In the genomic region with DNA sequence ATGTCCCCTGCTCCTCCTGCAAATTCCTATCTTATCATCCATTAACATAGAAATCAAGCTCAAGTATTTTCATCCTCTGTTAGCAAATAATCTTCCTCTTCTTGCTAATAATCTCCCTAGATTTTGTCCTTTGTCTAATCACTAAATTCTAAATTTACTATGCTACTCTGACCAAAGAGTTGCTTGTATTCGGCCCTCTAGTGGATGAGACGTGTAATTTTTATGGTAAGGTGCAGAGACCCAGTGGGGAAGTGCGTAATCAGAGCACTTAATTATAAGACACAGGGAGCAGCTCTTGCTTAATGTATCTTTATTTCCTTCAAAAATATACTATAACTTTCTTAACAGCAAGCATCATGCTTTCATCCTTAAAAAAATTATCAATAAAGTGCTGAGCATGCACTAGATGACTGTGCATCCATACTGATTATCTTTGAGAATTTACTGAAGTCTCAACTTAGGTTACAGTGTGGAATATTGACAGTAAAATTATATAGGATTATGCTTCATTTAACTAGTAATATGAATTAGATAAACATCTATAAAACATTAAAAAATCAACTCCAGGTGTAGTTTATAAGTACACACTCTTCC, we compare ENCODE assay signal across 8 cellular contexts.
A peak's percentile ranks its signal among the peaks of the same experiment; 100 is the strongest.
DNase-seq lines count a peak whose midpoint lies in the region; ATAC-seq and TF ChIP-seq lines count a peak whose summit lies in the region.

No MANE protein-coding gene starts in this region.

- TF ChIP-seq POLR2A in heart left ventricle (IDR thresholded peaks at IDR 0.05): no peak

- intact Hi-C loops in heart left ventricle (cut with DNase I) (loop anchor here in 9 of 10 donors (5.0 to 10.0 kb wide), 4 partner anchors 214 to 406 kb away; partner anchors contain the start of gene SLC16A7 (in 2 of the 9)), sciatic nerve (cut with DNase I) (no loop called here)

- in situ Hi-C loops in ACHN (cut with HindIII; ENCODE audit: low pct_ligation_motif_present, low pct_unique_long_range_greater_than_20kb, low sequenced_read_pairs): no loop called here

- no peaks in the 10 kb centered on the region for H3K36me3 ChIP-seq in HEK293 (ENCODE audit: control insufficient read depth in 2 of 2, insufficient read depth in 1 of 2, low read length in 2 of 2)
- H3K36me3 ChIP-seq in Loucy (ENCODE audit: insufficient read depth, low read length): no peaks in the 10 kb centered on the region
- H3K36me3 ChIP-seq in heart left ventricle: no peaks in the 10 kb centered on the region

- H3K4me2 ChIP-seq in Loucy (ENCODE audit: low read depth, low read length, poor library complexity, severe bottlenecking): no peak overlapping the region

- H3K9me3 ChIP-seq in HEK293 (ENCODE audit: control insufficient read depth, insufficient read depth, low read depth, low read length): no peaks in the 10 kb centered on the region
- H3K9me3 ChIP-seq in Loucy (ENCODE audit: insufficient read depth, low read depth, low read length): no peaks in the 10 kb centered on the region
- H3K9me3 ChIP-seq in heart left ventricle: no peaks in the 10 kb centered on the region

- H3K27me3 ChIP-seq in Loucy (ENCODE audit: insufficient read depth, low read length, poor library complexity, severe bottlenecking) (no peaks in the 10 kb centered on the region), heart left ventricle (no peaks in the 10 kb centered on the region)

- peak; percentile 58 for DNase-seq in ACHN
- peak; percentile 16 for DNase-seq in GM12864 (ENCODE audit: low read depth)
- no peak for DNase-seq in heart left ventricle
- no peak for DNase-seq in sciatic nerve (ENCODE audit: low spot score)
- DNase-seq in activated T-cell treated with anti-CD3 and anti-CD28 coated beads, Interleukin-2, amount 50 U/mL, for 48 hours: no peak

- ATAC-seq in heart left ventricle: peak in 3 of 4 donors; percentile 57 to 82 (median 70)
- ATAC-seq in sciatic nerve: peak; percentile 76

- H3K9ac ChIP-seq in Loucy (ENCODE audit: low read depth, low read length, poor library complexity, severe bottlenecking): no peak overlapping the region

- no peak overlapping the region for H3K27ac ChIP-seq in HEK293 (ENCODE audit: extremely low read depth, low read depth, low read length)
- no peak overlapping the region for H3K27ac ChIP-seq in heart left ventricle

- H2AFZ ChIP-seq in Loucy (ENCODE audit: low read length): no peak overlapping the region

- no peaks in the 10 kb centered on the region for H4K20me1 ChIP-seq in Loucy (ENCODE audit: insufficient read depth, low read length, poor library complexity, severe bottlenecking)

- peak; percentile 65 for TF ChIP-seq CTCF in GM12864 (IDR thresholded peaks at IDR 0.05; ENCODE audit: low read depth, low read length, missing control alignments)
- no peak for TF ChIP-seq CTCF in HEK293 (tag by site-specific recombination; IDR thresholded peaks at IDR 0.05)
- peak; percentile 91 for TF ChIP-seq CTCF in Loucy (conservative IDR thresholded peaks at IDR 0.05; ENCODE audit: low read length)
- TF ChIP-seq CTCF in WI38 (IDR thresholded peaks at IDR 0.05; ENCODE audit: low read depth, low read length): peak; percentile 69
- TF ChIP-seq CTCF in heart left ventricle (IDR thresholded peaks at IDR 0.05): peak; percentile 61 to 81 (median 68)

- CTCF ChIA-PET in HEK293 (lab: Yijun Ruan, JAX): interaction anchor here (0.6 to 1.5 kb wide), 8 partner anchors 9 to 1519 kb away, joined by 3 to 5 read pairs (median 4); no protein-coding TSS in a partner anchor

- H3K4me3 ChIP-seq in GM12864 (ENCODE audit: low read depth, low read length): no peak overlapping the region
- H3K4me3 ChIP-seq in HEK293 (ENCODE audit: low read depth, low read length): no peak overlapping the region
- H3K4me3 ChIP-seq in Loucy (ENCODE audit: low read length, poor library complexity, severe bottlenecking): no peak overlapping the region
- no peak overlapping the region for H3K4me3 ChIP-seq in WI38 (ENCODE audit: low read depth, low read length)
- no peak overlapping the region for H3K4me3 ChIP-seq in heart left ventricle

- no peaks in the 10 kb centered on the region for H3K4me1 ChIP-seq in HEK293 (ENCODE audit: control insufficient read depth, insufficient read depth, low read length)
- peaks cover 7% of the 10 kb centered on the region for H3K4me1 ChIP-seq in Loucy (ENCODE audit: insufficient read depth, low read length, poor library complexity, severe bottlenecking)
- no peaks in the 10 kb centered on the region for H3K4me1 ChIP-seq in heart left ventricle

- WGBS in heart left ventricle, 4 donors: 13 to 27% (median 21%) methylated on average over 3 of the region's 3 CpGs

- no peaks in the 10 kb centered on the region for H3F3A ChIP-seq in Loucy (ENCODE audit: low read depth)

- H3K79me2 ChIP-seq in Loucy (ENCODE audit: insufficient read depth, low read length): no peaks in the 10 kb centered on the region

- POLR2A ChIA-PET in HEK293 (lab: Yijun Ruan, JAX): no interaction called here

- H3K9me2 ChIP-seq in Loucy (replicated peaks; ENCODE audit: low read depth, low read length): no peaks in the 10 kb centered on the region

TF ChIP-seq in HEK293, 187 proteins besides CTCF, POLR2A, EP300 and RAD21:
- TF ChIP-seq ZNF184 (tag by site-specific recombination; IDR thresholded peaks at IDR 0.05) (no peak), ZNF654 (tag by site-specific recombination; IDR thresholded peaks at IDR 0.05; ENCODE audit: low read depth) (peak; percentile 14; the same call in 1 of the 2 replicates)
TF ChIP-seq in HEK293: peak in this region for 1.

Comparison
In these comparisons a context has a peak if more than half of its experiments do, and no peak if none do; other contexts are left out.
1. DNase-seq: peak in ACHN (single experiment) and GM12864 (single experiment); none in heart left ventricle (0 of 5), sciatic nerve (single experiment) and activated T-cell treated with anti-CD3 and anti-CD28 coated beads, Interleukin-2, amount 50 U/mL, for 48 hours (0 of 2).